Comparison of ENCODE assay signal across 8 cellular contexts in genomic region chr17:76267051-76267576, GRCh38. TPM values are rescaled to one million over a fixed set of nuclear protein-coding genes. Genes with fewer than 3 reads are reported as not detected.
DNase-seq lines count a peak whose midpoint lies in the region; ATAC-seq lines count a peak whose summit lies in the region.

No MANE protein-coding gene starts in this region.

- peak; percentile 43 for DNase-seq in activated CD8-positive, alpha-beta memory T cell treated with anti-CD3 and anti-CD28 coated beads, Interleukin-2, amount 10 ng/mL, durations not matched to agents 7 days and 5 days
- DNase-seq in activated CD8-positive, alpha-beta memory T cell treated with anti-CD3 and anti-CD28 coated beads, Interleukin-2, amount 50 U/mL, for 4 hours: no peak
- DNase-seq in activated naive CD8-positive, alpha-beta T cell treated with anti-CD3 and anti-CD28 coated beads, Interleukin-2, amount 10 ng/mL, durations not matched to agents 7 days and 5 days: no peak
- DNase-seq in left lobe of liver (ENCODE audit: low spot score) (peak; percentile 46), SHP77 (lab: John Stamatoyannopoulos, UW) (no peak)
- DNase-seq in stimulated activated CD4-positive, alpha-beta T cell treated with anti-CD3 and anti-CD28 coated beads, Interleukin-4, amount 100 ng/mL, for 24 hours: no peak

- CTCF ChIA-PET in activated CD8-positive, alpha-beta memory T cell treated with anti-CD3 and anti-CD28 coated beads, Interleukin-2, amount 10 ng/mL, durations not matched to agents 7 days and 5 days (lab: Charles Lee): interaction anchor here (0.5 to 7.0 kb wide), 9 partner anchors 11 to 146 kb away, joined by 3 to 83 read pairs (median 5); partner anchors contain the start of gene RNF157

- peaks cover 26% of the 10 kb centered on the region for H3K36me3 ChIP-seq in thymus (ENCODE audit: control insufficient read depth, insufficient read depth)

- WGBS in thymus: 84% methylated on average over 4 of the region's 4 CpGs

- no peaks in the 10 kb centered on the region for H3K9me3 ChIP-seq in thymus (ENCODE audit: control insufficient read depth)

- POLR2A ChIA-PET in activated naive CD8-positive, alpha-beta T cell treated with anti-CD3 and anti-CD28 coated beads, Interleukin-2, amount 10 ng/mL, durations not matched to agents 7 days and 5 days (lab: Charles Lee): interaction anchor here (0.6 to 38.5 kb wide), 16 partner anchors 3 to 1863 kb away, joined by 3 to 1721 read pairs (median 7); partner anchors contain the start of genes EXOC7, FOXJ1, RNF157 and UBALD2

- peak overlapping the region; percentile 92 for H3K4me3 Mint-ChIP-seq in activated CD8-positive, alpha-beta memory T cell treated with anti-CD3 and anti-CD28 coated beads, Interleukin-2, amount 10 ng/mL, durations not matched to agents 7 days and 5 days
- H3K4me3 Mint-ChIP-seq in activated naive CD8-positive, alpha-beta T cell treated with anti-CD3 and anti-CD28 coated beads, Interleukin-2, amount 10 ng/mL, durations not matched to agents 7 days and 5 days: peak overlapping the region; percentile 88

- peak overlapping the region; percentile 93 for H3K27ac ChIP-seq in thymus (ENCODE audit: low read depth)

- peaks cover 54% of the 10 kb centered on the region for H3K4me1 Mint-ChIP-seq in activated CD8-positive, alpha-beta memory T cell treated with anti-CD3 and anti-CD28 coated beads, Interleukin-2, amount 10 ng/mL, durations not matched to agents 7 days and 5 days
- H3K4me1 Mint-ChIP-seq in activated naive CD8-positive, alpha-beta T cell treated with anti-CD3 and anti-CD28 coated beads, Interleukin-2, amount 10 ng/mL, durations not matched to agents 7 days and 5 days: peaks cover 52% of the 10 kb centered on the region

- peaks cover 51% of the 10 kb centered on the region for H3K36me3 Mint-ChIP-seq in activated CD8-positive, alpha-beta memory T cell treated with anti-CD3 and anti-CD28 coated beads, Interleukin-2, amount 10 ng/mL, durations not matched to agents 7 days and 5 days
- H3K36me3 Mint-ChIP-seq in activated naive CD8-positive, alpha-beta T cell treated with anti-CD3 and anti-CD28 coated beads, Interleukin-2, amount 10 ng/mL, durations not matched to agents 7 days and 5 days: peaks cover 49% of the 10 kb centered on the region

- no peak for ATAC-seq in activated CD8-positive, alpha-beta memory T cell treated with anti-CD3 and anti-CD28 coated beads, Interleukin-2, amount 10 ng/mL, durations not matched to agents 7 days and 5 days
- no peak for ATAC-seq in activated naive CD8-positive, alpha-beta T cell treated with anti-CD3 and anti-CD28 coated beads, Interleukin-2, amount 10 ng/mL, durations not matched to agents 7 days and 5 days (ENCODE audit: low read depth)
- ATAC-seq in left lobe of liver (no peak), HG02798 (IDR thresholded peaks at IDR 0.05; ENCODE audit: poor library complexity, unreplicated experiment) (no peak)

- H3K27me3 Mint-ChIP-seq in activated CD8-positive, alpha-beta memory T cell treated with anti-CD3 and anti-CD28 coated beads, Interleukin-2, amount 10 ng/mL, durations not matched to agents 7 days and 5 days: no peaks in the 10 kb centered on the region
- no peaks in the 10 kb centered on the region for H3K27me3 Mint-ChIP-seq in activated naive CD8-positive, alpha-beta T cell treated with anti-CD3 and anti-CD28 coated beads, Interleukin-2, amount 10 ng/mL, durations not matched to agents 7 days and 5 days

- H3K4me1 ChIP-seq in thymus (ENCODE audit: control insufficient read depth, insufficient read depth, low read length): peaks cover 41% of the 10 kb centered on the region

- H3K27me3 ChIP-seq in thymus (ENCODE audit: control insufficient read depth, insufficient read depth): no peaks in the 10 kb centered on the region

- no peaks in the 10 kb centered on the region for H3K9me3 Mint-ChIP-seq in activated CD8-positive, alpha-beta memory T cell treated with anti-CD3 and anti-CD28 coated beads, Interleukin-2, amount 10 ng/mL, durations not matched to agents 7 days and 5 days (ENCODE audit: low read depth)
- H3K9me3 Mint-ChIP-seq in activated naive CD8-positive, alpha-beta T cell treated with anti-CD3 and anti-CD28 coated beads, Interleukin-2, amount 10 ng/mL, durations not matched to agents 7 days and 5 days: no peaks in the 10 kb centered on the region

- H3K4me3 ChIP-seq in thymus (ENCODE audit: low read length): peak overlapping the region; percentile 99

- peak overlapping the region; percentile 99 for H3K27ac Mint-ChIP-seq in activated CD8-positive, alpha-beta memory T cell treated with anti-CD3 and anti-CD28 coated beads, Interleukin-2, amount 10 ng/mL, durations not matched to agents 7 days and 5 days
- H3K27ac Mint-ChIP-seq in activated naive CD8-positive, alpha-beta T cell treated with anti-CD3 and anti-CD28 coated beads, Interleukin-2, amount 10 ng/mL, durations not matched to agents 7 days and 5 days: peak overlapping the region; percentile 96

RNA-seq across cellular contexts. Expression of gene UBALD2, which starts 2.0 kb away (rescaled TPM):
- total RNA-seq in activated CD8-positive, alpha-beta memory T cell treated with anti-CD3 and anti-CD28 coated beads, Interleukin-2, amount 10 ng/mL, durations not matched to agents 7 days and 5 days: 100 to 1,000 TPM; 260 to 406 TPM
- total RNA-seq in activated naive CD8-positive, alpha-beta T cell treated with anti-CD3 and anti-CD28 coated beads, Interleukin-2, amount 10 ng/mL, durations not matched to agents 7 days and 5 days: 100 to 1,000 TPM; 344 to 375 TPM
- 23.8 TPM for total RNA-seq in left lobe of liver
- polyA plus RNA-seq in thymus: 48.1 TPM

RNA-seq across cellular contexts. Expression of gene RNF157, which starts 26.8 kb away (rescaled TPM):
- 100 to 1,000 TPM in 1 of 2 experiments, 10 to 100 TPM in 1; 73.0 to 148 TPM for total RNA-seq in activated CD8-positive, alpha-beta memory T cell treated with anti-CD3 and anti-CD28 coated beads, Interleukin-2, amount 10 ng/mL, durations not matched to agents 7 days and 5 days
- 100 to 1,000 TPM; 103 to 110 TPM for total RNA-seq in activated naive CD8-positive, alpha-beta T cell treated with anti-CD3 and anti-CD28 coated beads, Interleukin-2, amount 10 ng/mL, durations not matched to agents 7 days and 5 days
- total RNA-seq in left lobe of liver: 12.4 TPM
- 1.6 TPM for polyA plus RNA-seq in thymus

RNA-seq across cellular contexts. Expression of gene QRICH2, which starts 41.0 kb away (rescaled TPM):
- 1 to 10 TPM; 3.8 to 5.8 TPM for total RNA-seq in activated CD8-positive, alpha-beta memory T cell treated with anti-CD3 and anti-CD28 coated beads, Interleukin-2, amount 10 ng/mL, durations not matched to agents 7 days and 5 days
- total RNA-seq in activated naive CD8-positive, alpha-beta T cell treated with anti-CD3 and anti-CD28 coated beads, Interleukin-2, amount 10 ng/mL, durations not matched to agents 7 days and 5 days: 1 to 10 TPM; 3.7 to 4.7 TPM
- 2.6 TPM for total RNA-seq in left lobe of liver
- 7.3 TPM for polyA plus RNA-seq in thymus

Comparison
In these comparisons a context has a peak if more than half of its experiments do, and no peak if none do; other contexts are left out.
1. DNase-seq: peak in activated CD8-positive, alpha-beta memory T cell treated with anti-CD3 and anti-CD28 coated beads, Interleukin-2, amount 10 ng/mL, durations not matched to agents 7 days and 5 days (single experiment) and left lobe of liver (single experiment); none in activated CD8-positive, alpha-beta memory T cell treated with anti-CD3 and anti-CD28 coated beads, Interleukin-2, amount 50 U/mL, for 4 hours (single experiment), activated naive CD8-positive, alpha-beta T cell treated with anti-CD3 and anti-CD28 coated beads, Interleukin-2, amount 10 ng/mL, durations not matched to agents 7 days and 5 days (single experiment), stimulated activated CD4-positive, alpha-beta T cell treated with anti-CD3 and anti-CD28 coated beads, Interleukin-4, amount 100 ng/mL, for 24 hours (single experiment) and SHP77 (0 of 2).
2. RNA of gene UBALD2, which starts 2.0 kb away (total RNA-seq): 260 to 406 TPM in activated CD8-positive, alpha-beta memory T cell treated with anti-CD3 and anti-CD28 coated beads, Interleukin-2, amount 10 ng/mL, durations not matched to agents 7 days and 5 days and 344 to 375 TPM in activated naive CD8-positive, alpha-beta T cell treated with anti-CD3 and anti-CD28 coated beads, Interleukin-2, amount 10 ng/mL, durations not matched to agents 7 days and 5 days; 23.8 TPM in left lobe of liver (single experiment); every median in the first group is over 10 times any median in the second.